In the genomic region with DNA sequence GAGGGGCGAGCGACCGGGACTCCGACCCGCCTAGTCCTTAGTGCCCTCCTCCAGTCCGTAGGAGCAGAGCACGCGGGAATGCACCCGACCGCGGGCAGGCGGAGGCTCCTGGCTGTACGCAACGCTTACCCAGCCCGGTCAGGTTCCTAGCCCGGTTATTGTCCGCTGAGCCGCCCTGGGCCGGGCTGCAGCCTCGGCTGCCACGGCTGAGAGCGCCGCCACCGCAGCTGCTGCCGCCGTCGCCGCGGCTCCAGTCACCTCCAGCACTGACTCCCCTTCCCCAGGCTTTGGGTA, we compare ENCODE assay signal across 7 cellular contexts.
DNase-seq lines count a peak whose midpoint lies in the region; ATAC-seq and TF ChIP-seq lines count a peak whose summit lies in the region.

A gene (minus strand): TSS at position 268 of the 294 bp plus-strand sequence. CDS start 12,422 bp downstream, outside the sequence.

- H3K36me3 ChIP-seq in HEK293 (ENCODE audit: control insufficient read depth in 2 of 2, insufficient read depth in 1 of 2, low read length in 2 of 2): no peaks in the 10 kb centered on the region
- no peaks in the 10 kb centered on the region for H3K36me3 ChIP-seq in muscle layer of colon (ENCODE audit: insufficient read depth, low read length)

- peak within 1 kb of the TSS; percentile 67 for H3K9ac ChIP-seq in muscle layer of colon (ENCODE audit: low read length)

- ATAC-seq in GM18861 (IDR thresholded peaks at IDR 0.05; ENCODE audit: unreplicated experiment): peak; percentile 31

- H3K9me3 ChIP-seq in HEK293 (ENCODE audit: control insufficient read depth, insufficient read depth, low read depth, low read length) (no peaks in the 10 kb centered on the region), muscle layer of colon (ENCODE audit: low read length) (no peaks in the 10 kb centered on the region)

- DNase-seq in NCI-H226 (peak; percentile 56), coronary artery (ENCODE audit: low spot score) (peak; percentile 79), iPS-NIHi7 (ENCODE audit: extremely low spot score) (no peak), NCI-H2171 treated with DMSO at 0.1 percent for 48 hours (lab: John Stamatoyannopoulos, UW) (no peak)

- H3K27me3 ChIP-seq in muscle layer of colon (ENCODE audit: control insufficient read depth in 1 of 2, insufficient read depth in 2 of 2, low read length in 2 of 2): no peaks in the 10 kb centered on the region

- CTCF ChIA-PET in HEK293 (lab: Yijun Ruan, JAX): no interaction called here

- TF ChIP-seq CTCF in HEK293 (tag by site-specific recombination; IDR thresholded peaks at IDR 0.05) (no peak), coronary artery (IDR thresholded peaks at IDR 0.05) (no peak)

- POLR2A ChIA-PET in HEK293 (lab: Yijun Ruan, JAX): interaction anchor here (0.5 to 1.7 kb wide), 3 partner anchors 17 to 1488 kb away, joined by 3 to 4 read pairs (median 3); no protein-coding TSS in a partner anchor

- H3K4me3 ChIP-seq in HEK293 (ENCODE audit: low read depth, low read length) (peak within 1 kb of the TSS; percentile 47), coronary artery (peak within 1 kb of the TSS; percentile 84), muscle layer of colon (ENCODE audit: low read depth in 1 of 2, low read length in 2 of 2) (peak within 1 kb of the TSS; percentile 50 to 67)

- H3K4me1 ChIP-seq in HEK293 (ENCODE audit: control insufficient read depth, insufficient read depth, low read length) (no peaks in the 10 kb centered on the region), muscle layer of colon (ENCODE audit: insufficient read depth, low read length) (peaks cover 32% of the 10 kb centered on the region)

- H3K27ac ChIP-seq in HEK293 (ENCODE audit: extremely low read depth, low read depth, low read length) (peak within 1 kb of the TSS; percentile 68), coronary artery (peak within 1 kb of the TSS; percentile 86 to 94), muscle layer of colon (ENCODE audit: low read depth, low read length) (peak within 1 kb of the TSS; percentile 77)

TF ChIP-seq in HEK293, 187 proteins besides CTCF, POLR2A, EP300 and RAD21:
- TF ChIP-seq, protein P1, sequence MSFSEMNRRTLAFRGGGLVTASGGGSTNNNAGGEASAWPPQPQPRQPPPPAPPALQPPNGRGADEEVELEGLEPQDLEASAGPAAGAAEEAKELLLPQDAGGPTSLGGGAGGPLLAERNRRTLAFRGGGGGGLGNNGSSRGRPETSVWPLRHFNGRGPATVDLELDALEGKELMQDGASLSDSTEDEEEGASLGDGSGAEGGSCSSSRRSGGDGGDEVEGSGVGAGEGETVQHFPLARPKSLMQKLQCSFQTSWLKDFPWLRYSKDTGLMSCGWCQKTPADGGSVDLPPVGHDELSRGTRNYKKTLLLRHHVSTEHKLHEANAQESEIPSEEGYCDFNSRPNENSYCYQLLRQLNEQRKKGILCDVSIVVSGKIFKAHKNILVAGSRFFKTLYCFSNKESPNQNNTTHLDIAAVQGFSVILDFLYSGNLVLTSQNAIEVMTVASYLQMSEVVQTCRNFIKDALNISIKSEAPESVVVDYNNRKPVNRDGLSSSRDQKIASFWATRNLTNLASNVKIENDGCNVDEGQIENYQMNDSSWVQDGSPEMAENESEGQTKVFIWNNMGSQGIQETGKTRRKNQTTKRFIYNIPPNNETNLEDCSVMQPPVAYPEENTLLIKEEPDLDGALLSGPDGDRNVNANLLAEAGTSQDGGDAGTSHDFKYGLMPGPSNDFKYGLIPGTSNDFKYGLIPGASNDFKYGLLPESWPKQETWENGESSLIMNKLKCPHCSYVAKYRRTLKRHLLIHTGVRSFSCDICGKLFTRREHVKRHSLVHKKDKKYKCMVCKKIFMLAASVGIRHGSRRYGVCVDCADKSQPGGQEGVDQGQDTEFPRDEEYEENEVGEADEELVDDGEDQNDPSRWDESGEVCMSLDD (tag by site-specific recombination; IDR thresholded peaks at IDR 0.05): 0 out of 2 replicates have a peak, but pooled peaks have one; percentile 22
- TF ChIP-seq, protein P2, sequence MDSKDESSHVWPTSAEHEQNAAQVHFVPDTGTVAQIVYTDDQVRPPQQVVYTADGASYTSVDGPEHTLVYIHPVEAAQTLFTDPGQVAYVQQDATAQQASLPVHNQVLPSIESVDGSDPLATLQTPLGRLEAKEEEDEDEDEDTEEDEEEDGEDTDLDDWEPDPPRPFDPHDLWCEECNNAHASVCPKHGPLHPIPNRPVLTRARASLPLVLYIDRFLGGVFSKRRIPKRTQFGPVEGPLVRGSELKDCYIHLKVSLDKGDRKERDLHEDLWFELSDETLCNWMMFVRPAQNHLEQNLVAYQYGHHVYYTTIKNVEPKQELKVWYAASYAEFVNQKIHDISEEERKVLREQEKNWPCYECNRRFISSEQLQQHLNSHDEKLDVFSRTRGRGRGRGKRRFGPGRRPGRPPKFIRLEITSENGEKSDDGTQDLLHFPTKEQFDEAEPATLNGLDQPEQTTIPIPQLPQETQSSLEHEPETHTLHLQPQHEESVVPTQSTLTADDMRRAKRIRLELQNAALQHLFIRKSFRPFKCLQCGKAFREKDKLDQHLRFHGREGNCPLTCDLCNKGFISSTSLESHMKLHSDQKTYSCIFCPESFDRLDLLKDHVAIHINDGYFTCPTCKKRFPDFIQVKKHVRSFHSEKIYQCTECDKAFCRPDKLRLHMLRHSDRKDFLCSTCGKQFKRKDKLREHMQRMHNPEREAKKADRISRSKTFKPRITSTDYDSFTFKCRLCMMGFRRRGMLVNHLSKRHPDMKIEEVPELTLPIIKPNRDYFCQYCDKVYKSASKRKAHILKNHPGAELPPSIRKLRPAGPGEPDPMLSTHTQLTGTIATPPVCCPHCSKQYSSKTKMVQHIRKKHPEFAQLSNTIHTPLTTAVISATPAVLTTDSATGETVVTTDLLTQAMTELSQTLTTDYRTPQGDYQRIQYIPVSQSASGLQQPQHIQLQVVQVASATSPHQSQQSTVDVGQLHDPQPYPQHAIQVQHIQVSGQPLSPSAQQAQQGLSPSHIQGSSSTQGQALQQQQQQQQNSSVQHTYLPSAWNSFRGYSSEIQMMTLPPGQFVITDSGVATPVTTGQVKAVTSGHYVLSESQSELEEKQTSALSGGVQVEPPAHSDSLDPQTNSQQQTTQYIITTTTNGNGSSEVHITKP (tag by site-specific recombination; IDR thresholded peaks at IDR 0.05): peak; percentile 54
- TF ChIP-seq, protein P3, sequence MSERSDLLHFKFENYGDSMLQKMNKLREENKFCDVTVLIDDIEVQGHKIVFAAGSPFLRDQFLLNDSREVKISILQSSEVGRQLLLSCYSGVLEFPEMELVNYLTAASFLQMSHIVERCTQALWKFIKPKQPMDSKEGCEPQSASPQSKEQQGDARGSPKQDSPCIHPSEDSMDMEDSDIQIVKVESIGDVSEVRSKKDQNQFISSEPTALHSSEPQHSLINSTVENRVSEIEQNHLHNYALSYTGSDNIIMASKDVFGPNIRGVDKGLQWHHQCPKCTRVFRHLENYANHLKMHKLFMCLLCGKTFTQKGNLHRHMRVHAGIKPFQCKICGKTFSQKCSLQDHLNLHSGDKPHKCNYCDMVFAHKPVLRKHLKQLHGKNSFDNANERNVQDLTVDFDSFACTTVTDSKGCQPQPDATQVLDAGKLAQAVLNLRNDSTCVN (tag by site-specific recombination; optimal IDR thresholded peaks at IDR 0.05): peak; percentile 22
- TF ChIP-seq, protein P4, sequence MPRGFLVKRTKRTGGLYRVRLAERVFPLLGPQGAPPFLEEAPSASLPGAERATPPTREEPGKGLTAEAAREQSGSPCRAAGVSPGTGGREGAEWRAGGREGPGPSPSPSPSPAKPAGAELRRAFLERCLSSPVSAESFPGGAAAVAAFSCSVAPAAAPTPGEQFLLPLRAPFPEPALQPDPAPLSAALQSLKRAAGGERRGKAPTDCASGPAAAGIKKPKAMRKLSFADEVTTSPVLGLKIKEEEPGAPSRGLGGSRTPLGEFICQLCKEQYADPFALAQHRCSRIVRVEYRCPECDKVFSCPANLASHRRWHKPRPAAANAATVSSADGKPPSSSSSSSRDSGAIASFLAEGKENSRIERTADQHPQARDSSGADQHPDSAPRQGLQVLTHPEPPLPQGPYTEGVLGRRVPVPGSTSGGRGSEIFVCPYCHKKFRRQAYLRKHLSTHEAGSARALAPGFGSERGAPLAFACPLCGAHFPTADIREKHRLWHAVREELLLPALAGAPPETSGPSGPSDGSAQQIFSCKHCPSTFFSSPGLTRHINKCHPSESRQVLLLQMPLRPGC (tag by site-specific recombination; IDR thresholded peaks at IDR 0.05): no peak
- TF ChIP-seq, protein P5, sequence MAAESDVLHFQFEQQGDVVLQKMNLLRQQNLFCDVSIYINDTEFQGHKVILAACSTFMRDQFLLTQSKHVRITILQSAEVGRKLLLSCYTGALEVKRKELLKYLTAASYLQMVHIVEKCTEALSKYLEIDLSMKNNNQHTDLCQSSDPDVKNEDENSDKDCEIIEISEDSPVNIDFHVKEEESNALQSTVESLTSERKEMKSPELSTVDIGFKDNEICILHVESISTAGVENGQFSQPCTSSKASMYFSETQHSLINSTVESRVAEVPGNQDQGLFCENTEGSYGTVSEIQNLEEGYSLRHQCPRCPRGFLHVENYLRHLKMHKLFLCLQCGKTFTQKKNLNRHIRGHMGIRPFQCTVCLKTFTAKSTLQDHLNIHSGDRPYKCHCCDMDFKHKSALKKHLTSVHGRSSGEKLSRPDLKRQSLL (tag by site-specific recombination; IDR thresholded peaks at IDR 0.05): no peak
- TF ChIP-seq ZNF785 (tag by site-specific recombination; IDR thresholded peaks at IDR 0.05) (no peak), ZNF112 (tag by site-specific recombination; IDR thresholded peaks at IDR 0.05) (no peak), SP7 (tag by site-specific recombination; IDR thresholded peaks at IDR 0.05) (no peak), ZXDB (tag by site-specific recombination; IDR thresholded peaks at IDR 0.05) (no peak), ZNF211 (tag by site-specific recombination; IDR thresholded peaks at IDR 0.05; ENCODE audit: low read depth) (no peak)
TF ChIP-seq in HEK293: peak in this region for 3.

Comparison
In these comparisons a context has a peak if more than half of its experiments do, and no peak if none do; other contexts are left out.
1. DNase-seq: peak in NCI-H226 (single experiment) and coronary artery (single experiment); none in iPS-NIHi7 (single experiment) and NCI-H2171 treated with DMSO at 0.1 percent for 48 hours (single experiment).
2. Peak in every context shown above with its lines, with median percentiles within 50 percentile points of each other: H3K27ac ChIP-seq and H3K4me3 ChIP-seq.